In the genomic region with DNA sequence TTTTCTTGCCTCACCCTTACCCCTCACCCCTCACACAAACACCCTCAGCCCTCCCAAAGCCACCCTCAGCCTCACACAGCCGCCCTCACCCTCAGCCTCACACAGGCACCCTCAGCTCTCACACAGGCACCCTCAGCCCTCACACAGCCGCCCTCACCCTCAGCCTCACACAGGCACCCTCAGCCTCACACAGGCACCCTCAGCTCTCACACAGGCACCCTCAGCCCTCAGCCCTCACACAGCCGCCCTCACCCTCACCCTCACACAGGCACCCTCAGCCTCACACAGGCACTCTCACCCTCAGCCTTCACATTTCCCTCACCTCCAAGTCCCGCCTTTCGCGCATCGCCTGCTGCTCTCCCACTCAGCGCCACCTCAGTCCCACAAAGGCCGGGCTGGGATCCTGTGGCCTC, we compare ENCODE assay signal across 6 cellular contexts. TPM values are rescaled to one million over a fixed set of nuclear protein-coding genes. Genes with fewer than 3 reads are reported as not detected.
DNase-seq lines count a peak whose midpoint lies in the region; ATAC-seq and TF ChIP-seq lines count a peak whose summit lies in the region.

No MANE protein-coding gene starts in this region.

- peak overlapping the region; percentile 81 for H3K9ac ChIP-seq in Karpas-422 (ENCODE audit: low read length)

- H3K4me3 ChIP-seq in Karpas-422 (ENCODE audit: low read length) (peak overlapping the region; percentile 82), epithelial cell of proximal tubule (ENCODE audit: low read depth, low read length) (peak overlapping the region; percentile 93), skin epidermis (peak overlapping the region; percentile 67 to 84 (median 77))

- no peak for ATAC-seq in HG02571 (IDR thresholded peaks at IDR 0.05; ENCODE audit: unreplicated experiment)

- peak overlapping the region; percentile 76 for H3K4me2 ChIP-seq in Karpas-422 (ENCODE audit: low read depth, low read length, poor library complexity, severe bottlenecking)

- H3K36me3 ChIP-seq in Karpas-422 (ENCODE audit: insufficient read depth, low read length) = no peaks in the 10 kb centered on the region

- no peaks in the 10 kb centered on the region for H3K27me3 ChIP-seq in Karpas-422 (ENCODE audit: low read length)

- peaks cover 85% of the 10 kb centered on the region for H3K79me2 ChIP-seq in Karpas-422 (ENCODE audit: low read length)

- H2AFZ ChIP-seq in Karpas-422 (ENCODE audit: low read length) = peak overlapping the region; percentile 55; the same call in 1 of the 2 replicates

- H3K27ac ChIP-seq in Karpas-422 (ENCODE audit: low read length) = no peak overlapping the region
- peak overlapping the region in 20 of 21 experiments; percentile 76 to 94 (median 87) for H3K27ac ChIP-seq in skin epidermis

- peaks cover 25% of the 10 kb centered on the region for H3K4me1 ChIP-seq in Karpas-422 (ENCODE audit: low read length)

- H3K9me3 ChIP-seq in Karpas-422 (ENCODE audit: low read length) = no peaks in the 10 kb centered on the region

- H4K20me1 ChIP-seq in Karpas-422 (ENCODE audit: insufficient read depth, low read depth, low read length) = no peaks in the 10 kb centered on the region

- DNase-seq in Karpas-422 (no peak), epithelial cell of proximal tubule (ENCODE audit: low read depth) (no peak), SIG-M5 (lab: John Stamatoyannopoulos, UW) (no peak)
- no peak for DNase-seq in stimulated activated CD4-positive, alpha-beta T cell treated with anti-CD3 and anti-CD28 coated beads, Interleukin-4, amount 100 ng/mL, for 4 hours

- TF ChIP-seq CTCF in epithelial cell of proximal tubule (conservative IDR thresholded peaks at IDR 0.05; ENCODE audit: low read depth, low read length) = no peak

- no peaks in the 10 kb centered on the region for H3K9me2 ChIP-seq in Karpas-422 (replicated peaks; ENCODE audit: insufficient read depth, low read length)

RNA-seq across cellular contexts. Expression of a gene that starts 0.3 kb away (rescaled TPM):
- 5.1 and 5.3 TPM in 2 replicates for total RNA-seq in Karpas-422 (2014; rRNA removed; shearing (Covaris generic); ENCODE audit: low replicate concordance)
- total RNA-seq in epithelial cell of proximal tubule = 1.3 and 1.9 TPM in 2 replicates

RNA-seq across cellular contexts. Expression of a gene that starts 21.3 kb away (rescaled TPM):
- 94.2 and 129 TPM in 2 replicates for total RNA-seq in Karpas-422 (2014; rRNA removed; shearing (Covaris generic); ENCODE audit: low replicate concordance)
- 40.4 and 51.0 TPM in 2 replicates for total RNA-seq in epithelial cell of proximal tubule

RNA-seq across cellular contexts. Expression of a gene that starts 26.8 kb away (rescaled TPM):
- 52.9 and 85.4 TPM in 2 replicates for total RNA-seq in Karpas-422 (2014; rRNA removed; shearing (Covaris generic); ENCODE audit: low replicate concordance)
- 2.7 and 20.1 TPM in 2 replicates for total RNA-seq in epithelial cell of proximal tubule

RNA-seq across cellular contexts. Expression of a gene that starts 36.0 kb away (rescaled TPM):
- 1.1 and 3.0 TPM in 2 replicates for total RNA-seq in Karpas-422 (2014; rRNA removed; shearing (Covaris generic); ENCODE audit: low replicate concordance)
- 0.06 and 0.14 TPM in 2 replicates for total RNA-seq in epithelial cell of proximal tubule

RNA-seq across cellular contexts. Expression of a gene that starts 47.8 kb away (rescaled TPM):
- 14.8 and 16.9 TPM in 2 replicates for total RNA-seq in Karpas-422 (2014; rRNA removed; shearing (Covaris generic); ENCODE audit: low replicate concordance)
- 4.2 and 4.5 TPM in 2 replicates for total RNA-seq in epithelial cell of proximal tubule
